Comparison of ENCODE assay signal across 8 cellular contexts in genomic region chr11:46348986-46349401, GRCh38. TPM values are rescaled to one million over a fixed set of nuclear protein-coding genes. Genes with fewer than 3 reads are reported as not detected.
A peak's percentile ranks its signal among the peaks of the same experiment; 100 is the strongest.
DNase-seq lines count a peak whose midpoint lies in the region; ATAC-seq and TF ChIP-seq lines count a peak whose summit lies in the region.

No MANE protein-coding gene starts in this region.

- no peak overlapping the region for H2AK5ac ChIP-seq in mesenchymal stem cell (ENCODE audit: low read length, severe bottlenecking)

- H2AFZ ChIP-seq in KMS-11 (ENCODE audit: low read depth) (no peak overlapping the region), mesenchymal stem cell (ENCODE audit: low read depth, low read length) (no peak overlapping the region)

- no peak for DNase-seq in AG10803 (ENCODE audit: low read depth)
- DNase-seq in activated effector memory CD4-positive, alpha-beta T cell treated with Interleukin-2 at 50 U/mL for 16 hours: peak; percentile 58
- DNase-seq in mesenchymal stem cell: no peak
- no peak for DNase-seq in cerebellum (ENCODE audit: low spot score)
- DNase-seq in HuH-7.5 (ENCODE audit: low spot score): no peak
- DNase-seq in Ammon's horn (ENCODE audit: low spot score): no peak

- H3K4ac ChIP-seq in mesenchymal stem cell (ENCODE audit: low read depth in 1 of 2, low read length in 2 of 2): peak overlapping the region in 1 of 2 experiments; percentile 14

- no peak overlapping the region for H2BK15ac ChIP-seq in mesenchymal stem cell (ENCODE audit: low read depth, poor library complexity, severe bottlenecking)

- H3K79me1 ChIP-seq in mesenchymal stem cell (replicated peaks; ENCODE audit: low read length, poor library complexity, severe bottlenecking): peaks cover 38% of the 10 kb centered on the region

- H2BK120ac ChIP-seq in mesenchymal stem cell (ENCODE audit: low read depth, low read length): no peak overlapping the region

- no peak overlapping the region for H3K23ac ChIP-seq in mesenchymal stem cell (ENCODE audit: low read length in 2 of 2)

- H3K14ac ChIP-seq in mesenchymal stem cell (ENCODE audit: low read length in 2 of 2): no peak overlapping the region

- H3K4me3 ChIP-seq in AG10803 (ENCODE audit: low read length) (peak overlapping the region; percentile 3; the same call in 1 of the 2 replicates), KMS-11 (IDR thresholded peaks at IDR 0.05; ENCODE audit: insufficient read depth, low read depth, low read length) (no peak overlapping the region), mesenchymal stem cell (ENCODE audit: insufficient read depth in 1 of 2, low read depth in 1 of 2, low read length in 2 of 2) (peak overlapping the region in 1 of 2 experiments; percentile 93)

- H4K20me1 ChIP-seq in KMS-11 (ENCODE audit: insufficient read depth): no peaks in the 10 kb centered on the region

- no peaks in the 10 kb centered on the region; the same call in 1 of the 2 replicates for H3K27me3 ChIP-seq in KMS-11 (ENCODE audit: insufficient read depth, low read depth)
- H3K27me3 ChIP-seq in mesenchymal stem cell (ENCODE audit: control insufficient read depth in 1 of 2, insufficient read depth in 1 of 2, low read length in 2 of 2): peaks cover 0 to 6% of the 10 kb centered on the region in 2 experiments

- peak overlapping the region; percentile 38 for H3K27ac ChIP-seq in KMS-11
- no peak overlapping the region for H3K27ac ChIP-seq in mesenchymal stem cell (ENCODE audit: low read length, poor library complexity, severe bottlenecking)

- H2BK12ac ChIP-seq in mesenchymal stem cell (ENCODE audit: low read length in 2 of 2): no peak overlapping the region

- ATAC-seq in GM21390 (IDR thresholded peaks at IDR 0.05; ENCODE audit: unreplicated experiment): no peak

- H3K79me2 ChIP-seq in KMS-11 (ENCODE audit: insufficient read depth, low read depth): peaks cover 32% of the 10 kb centered on the region

- H3K4me1 ChIP-seq in KMS-11 (ENCODE audit: low read depth, poor library complexity, severe bottlenecking) (peaks cover 19% of the 10 kb centered on the region), mesenchymal stem cell (ENCODE audit: control insufficient read depth, insufficient read depth, low read depth, low read length) (peaks cover 41% of the 10 kb centered on the region)

- no peak overlapping the region for H3K18ac ChIP-seq in mesenchymal stem cell (ENCODE audit: low read depth in 1 of 2, low read length in 2 of 2)

- no peak for TF ChIP-seq CTCF in AG10803 (conservative IDR thresholded peaks at IDR 0.05; ENCODE audit: low read length)
- TF ChIP-seq CTCF in KMS-11 (conservative IDR thresholded peaks at IDR 0.05; ENCODE audit: low read depth, low read length): no peak

- 73% methylated on average over 9 of the region's 9 CpGs for WGBS in mesenchymal stem cell

- H3K36me3 ChIP-seq in KMS-11 (ENCODE audit: insufficient read depth) (no peaks in the 10 kb centered on the region; the same call in 1 of the 2 replicates), mesenchymal stem cell (ENCODE audit: control insufficient read depth in 1 of 2, insufficient read depth in 2 of 2, low read depth in 1 of 2, low read length in 2 of 2) (peaks cover 0 to 22% of the 10 kb centered on the region in 2 experiments)

- no peak overlapping the region for H4K8ac ChIP-seq in mesenchymal stem cell (ENCODE audit: low read length)

- H3K9me3 ChIP-seq in mesenchymal stem cell (ENCODE audit: control insufficient read depth, low read length): no peaks in the 10 kb centered on the region

- no peak overlapping the region for H4K91ac ChIP-seq in mesenchymal stem cell (ENCODE audit: low read length)

- no peak overlapping the region for H2BK5ac ChIP-seq in mesenchymal stem cell (ENCODE audit: low read depth, low read length, poor library complexity, severe bottlenecking)

- H3K4me2 ChIP-seq in KMS-11: peak overlapping the region; percentile 83
- no peak overlapping the region for H3K4me2 ChIP-seq in mesenchymal stem cell (ENCODE audit: low read length, poor library complexity, severe bottlenecking)

- H3K9ac ChIP-seq in KMS-11: peak overlapping the region; percentile 55; the same call in 1 of the 2 replicates
- H3K9ac ChIP-seq in mesenchymal stem cell (ENCODE audit: low read length): peak overlapping the region; percentile 90

RNA-seq across cellular contexts. Expression of gene DGKZ, which starts 1.7 kb away (rescaled TPM):
- 40.1 TPM for polyA plus RNA-seq in mesenchymal stem cell (2013, experiment 1 of 2)
- 38.8 TPM for polyA plus RNA-seq in mesenchymal stem cell (2013, experiment 2 of 2)
- total RNA-seq in cerebellum: 48.1 TPM

RNA-seq across cellular contexts. Expression of gene MDK, which starts 32.5 kb away (rescaled TPM):
- 777 TPM for polyA plus RNA-seq in mesenchymal stem cell (2013, experiment 1 of 2)
- polyA plus RNA-seq in mesenchymal stem cell (2013, experiment 2 of 2): 775 TPM
- total RNA-seq in cerebellum: 46.8 TPM

RNA-seq across cellular contexts. Expression of gene CHRM4, which starts 42.6 kb away (rescaled TPM):
- polyA plus RNA-seq in mesenchymal stem cell (2013, experiment 1 of 2): 0.08 TPM
- 0.07 TPM for polyA plus RNA-seq in mesenchymal stem cell (2013, experiment 2 of 2)
- total RNA-seq in cerebellum: 2.6 TPM
